13 cellular contexts compared by ENCODE assay signal in genomic region chr3:152315623-152316022, GRCh38. TPM values are rescaled to one million over a fixed set of nuclear protein-coding genes. Genes with fewer than 3 reads are reported as not detected.
DNase-seq lines count a peak whose midpoint lies in the region; ATAC-seq and TF ChIP-seq lines count a peak whose summit lies in the region.
"Had no signal": no experiment of that assay in that cellular context is flagged by ENCODE, and none has a peak within 500 bp of the region (broad histone marks: within the 10 kb centered on the region; RNA-seq: fewer than 3 reads in every experiment).

No MANE protein-coding gene starts in this region.

- H3K27ac ChIP-seq in ACC112 (ENCODE audit: low read depth, low read length) (peak overlapping the region; percentile 37), Panc1 (ENCODE audit: low read length) (peak overlapping the region; percentile 62)
- peak overlapping the region; percentile 21 for H3K27ac ChIP-seq in naive thymus-derived CD4-positive, alpha-beta T cell (ENCODE audit: low read depth, low read length)
- H3K27ac ChIP-seq: neural progenitor cell had no signal

- H3K4me1 ChIP-seq in ACC112 (ENCODE audit: control insufficient read depth, insufficient read depth, low read length, unreplicated experiment) (peaks cover 50% of the 10 kb centered on the region), Panc1 (ENCODE audit: control insufficient read depth, insufficient read depth, low read length) (peaks cover 36% of the 10 kb centered on the region)
- peaks cover 40 to 47% of the 10 kb centered on the region in 2 donors for H3K4me1 ChIP-seq in naive thymus-derived CD4-positive, alpha-beta T cell (ENCODE audit: control insufficient read depth in 2 of 2, insufficient read depth in 2 of 2, low read length in 2 of 2)
- H3K4me1 ChIP-seq: neural progenitor cell had no signal

- no peak overlapping the region for H2AFZ ChIP-seq in ACC112 (ENCODE audit: low read length, unreplicated experiment)
- H2AFZ ChIP-seq: neural progenitor cell had no signal

- H3K27ac Mint-ChIP-seq in effector memory CD8-positive, alpha-beta T cell = peak overlapping the region; percentile 84 to 91
- H3K27ac Mint-ChIP-seq in naive thymus-derived CD4-positive, alpha-beta T cell = peak overlapping the region in 7 of 9 donors; percentile 25 to 90 (median 48)
- H3K27ac Mint-ChIP-seq: neural progenitor cell had no signal

- ATAC-seq in Panc1 (no peak), GM18861 (IDR thresholded peaks at IDR 0.05; ENCODE audit: unreplicated experiment) (no peak), HG02588 (IDR thresholded peaks at IDR 0.05; ENCODE audit: unreplicated experiment) (no peak), HG03520 (IDR thresholded peaks at IDR 0.05; ENCODE audit: unreplicated experiment) (no peak), HG02870 (IDR thresholded peaks at IDR 0.05; ENCODE audit: unreplicated experiment) (no peak)
- ATAC-seq in effector memory CD8-positive, alpha-beta T cell (replicated peaks) = peak; percentile 17
- ATAC-seq in naive thymus-derived CD4-positive, alpha-beta T cell = no peak

- peaks cover 84% of the 10 kb centered on the region for H3K79me2 ChIP-seq in ACC112 (ENCODE audit: control insufficient read depth, insufficient read depth, low read length, unreplicated experiment)

- H3K4me3 Mint-ChIP-seq in effector memory CD8-positive, alpha-beta T cell = peak overlapping the region; percentile 43 to 56
- H3K4me3 Mint-ChIP-seq in naive thymus-derived CD4-positive, alpha-beta T cell = peak overlapping the region in 9 of 10 donors; percentile 6 to 80 (median 58)
- H3K4me3 Mint-ChIP-seq: neural progenitor cell had no signal

- no peak for TF ChIP-seq CTCF in Panc1 (IDR thresholded peaks at IDR 0.05)

- BruUV-seq in Panc1 (replicated peaks; lab: Mats Ljungman, UMichigan) = no TSS peak

- no peaks in the 10 kb centered on the region for H3K9me3 Mint-ChIP-seq in effector memory CD8-positive, alpha-beta T cell
- H3K9me3 Mint-ChIP-seq in naive thymus-derived CD4-positive, alpha-beta T cell = no peaks in the 10 kb centered on the region
- H3K9me3 Mint-ChIP-seq: neural progenitor cell had no signal

- peaks cover 49 to 69% of the 10 kb centered on the region in 2 donors for H3K4me1 Mint-ChIP-seq in effector memory CD8-positive, alpha-beta T cell (ENCODE audit: low read depth in 2 of 2)
- H3K4me1 Mint-ChIP-seq in naive thymus-derived CD4-positive, alpha-beta T cell = peaks cover 50 to 91% (median 84%) of the 10 kb centered on the region in 7 donors

- no peaks in the 10 kb centered on the region for H3K27me3 ChIP-seq in ACC112 (ENCODE audit: insufficient read depth, low read length)
- no peaks in the 10 kb centered on the region for H3K27me3 ChIP-seq in Panc1 (ENCODE audit: control insufficient read depth, insufficient read depth, low read length)
- no peaks in the 10 kb centered on the region for H3K27me3 ChIP-seq in naive thymus-derived CD4-positive, alpha-beta T cell (ENCODE audit: control insufficient read depth in 2 of 2, insufficient read depth in 2 of 2, low read length in 2 of 2)
- H3K27me3 ChIP-seq: neural progenitor cell had no signal

- intact Hi-C loops in Panc1 (cut with micrococcal nuclease; ENCODE audit: unreplicated experiment) = no loop called here
- intact Hi-C loops in naive thymus-derived CD4-positive, alpha-beta T cell (cut with micrococcal nuclease) = loop anchor here in 1 of 2 donors (1.0 kb wide), 1 partner anchor 9 kb away; no protein-coding TSS in a partner anchor

- no peak for DNase-seq in Panc1 (ENCODE audit: low read depth, low spot score)
- no peak for DNase-seq in effector memory CD8-positive, alpha-beta T cell
- DNase-seq in naive thymus-derived CD4-positive, alpha-beta T cell = no peak
- DNase-seq: activated CD4-positive, CD25-positive, alpha-beta regulatory T cell treated with anti-CD3 and anti-CD28 coated beads, Interleukin-2, amount 50 U/mL, for 72 hours; anterior cingulate cortex; GDM1; NCI-H1694 had no signal

- H3K9me3 ChIP-seq in Panc1 (ENCODE audit: control insufficient read depth, insufficient read depth, low read depth, low read length) = no peaks in the 10 kb centered on the region
- no peaks in the 10 kb centered on the region for H3K9me3 ChIP-seq in naive thymus-derived CD4-positive, alpha-beta T cell (ENCODE audit: control insufficient read depth in 2 of 3, low read length in 3 of 3)

- peaks cover 77% of the 10 kb centered on the region for H3K36me3 Mint-ChIP-seq in effector memory CD8-positive, alpha-beta T cell (ENCODE audit: insufficient read depth)
- peaks cover 0 to 40% (median 22%) of the 10 kb centered on the region in 5 donors for H3K36me3 Mint-ChIP-seq in naive thymus-derived CD4-positive, alpha-beta T cell

- H3K4me3 ChIP-seq in ACC112 (ENCODE audit: low read depth, low read length) = no peak overlapping the region
- no peak overlapping the region for H3K4me3 ChIP-seq in Panc1 (ENCODE audit: low read depth in 2 of 2, low read length in 2 of 2)
- H3K4me3 ChIP-seq in naive thymus-derived CD4-positive, alpha-beta T cell (ENCODE audit: low read length) = no peak overlapping the region
- H3K4me3 ChIP-seq: neural progenitor cell had no signal

- 0 out of 2 replicates have a peak, but pooled peaks cover 21% of the 10 kb centered on the region for H3K36me3 ChIP-seq in ACC112 (ENCODE audit: insufficient read depth, low read length)
- no peaks in the 10 kb centered on the region for H3K36me3 ChIP-seq in Panc1 (ENCODE audit: control insufficient read depth, insufficient read depth, low read length)
- H3K36me3 ChIP-seq in naive thymus-derived CD4-positive, alpha-beta T cell (ENCODE audit: control insufficient read depth in 2 of 3, insufficient read depth in 3 of 3, low read length in 3 of 3) = peaks cover 0 to 7% (median 4%) of the 10 kb centered on the region in 3 experiments
- H3K36me3 ChIP-seq: neural progenitor cell had no signal

- POLR2A ChIA-PET in Panc1 (lab: Charles Lee) = interaction anchor here (1.5 kb wide), 1 partner anchor 13 kb away, joined by 4 read pairs; no protein-coding TSS in a partner anchor
- POLR2A ChIA-PET in naive thymus-derived CD4-positive, alpha-beta T cell (lab: Charles Lee) = interaction anchor here (0.7 to 1.6 kb wide), 3 partner anchors 11 to 130 kb away, joined by 3 to 5 read pairs (median 3); no protein-coding TSS in a partner anchor

- CTCF ChIA-PET in Panc1 (lab: Charles Lee) = interaction anchor here (0.7 kb wide), 1 partner anchor 37 kb away, joined by 4 read pairs; no protein-coding TSS in a partner anchor
- CTCF ChIA-PET in naive thymus-derived CD4-positive, alpha-beta T cell (lab: Charles Lee) = interaction anchor here (0.6 to 1.2 kb wide), 2 partner anchors 14 to 92 kb away, joined by 3 to 4 read pairs; no protein-coding TSS in a partner anchor

- no peaks in the 10 kb centered on the region for H3K27me3 Mint-ChIP-seq in effector memory CD8-positive, alpha-beta T cell
- no peaks in the 10 kb centered on the region for H3K27me3 Mint-ChIP-seq in naive thymus-derived CD4-positive, alpha-beta T cell

- in situ Hi-C loops in Panc1 (cut with HindIII; ENCODE audit: low pct_unique_long_range_greater_than_20kb, low sequenced_read_pairs) = no loop called here

RNA-seq across cellular contexts. Expression of gene MBNL1, which starts 46.9 kb away (rescaled TPM):
- 140 TPM for total RNA-seq in Panc1 (2021; ENCODE audit: unreplicated experiment)
- polyA plus RNA-seq in Panc1 (2012; ENCODE audit: insufficient read length) = 55.2 TPM
- total RNA-seq in naive thymus-derived CD4-positive, alpha-beta T cell = 100 to 1,000 TPM; 459 to 675 (median 508) TPM
- polyA plus RNA-seq in naive thymus-derived CD4-positive, alpha-beta T cell = 100 to 1,000 TPM; 371 to 389 TPM
